ENCODE assay signal across 8 cellular contexts in genomic region chr10:88386878-88387773, GRCh38.
A peak's percentile ranks its signal among the peaks of the same experiment; 100 is the strongest.
DNase-seq lines count a peak whose midpoint lies in the region; FAIRE-seq and TF ChIP-seq lines count a peak whose summit lies in the region.

No MANE protein-coding gene starts in this region.

- no peaks in the 10 kb centered on the region for H3K4me1 Mint-ChIP-seq in chondrocyte (ENCODE audit: low read depth)

- peaks cover 7% of the 10 kb centered on the region for H3K9me3 Mint-ChIP-seq in chondrocyte (ENCODE audit: low read depth)

- H3K27ac ChIP-seq in caudate nucleus (ENCODE audit: low read depth, low read length) (peak overlapping the region; percentile 80), kidney (ENCODE audit: low read depth in 2 of 2, low read length in 2 of 2) (peak overlapping the region; percentile 85 to 93)

- H3K36me3 ChIP-seq in H7 (replicated peaks; ENCODE audit: control insufficient read depth, insufficient read depth, low read length) (no peaks in the 10 kb centered on the region), kidney (ENCODE audit: control insufficient read depth in 1 of 2, insufficient read depth in 2 of 2, low read length in 2 of 2) (no peaks in the 10 kb centered on the region)

- TF ChIP-seq CTCF in kidney (IDR thresholded peaks at IDR 0.05; ENCODE audit: borderline replicate concordance, extremely low read depth, insufficient read depth) (no peak), chondrocyte (IDR thresholded peaks at IDR 0.05) (no peak)

- in situ Hi-C loops in G401 (cut with HindIII; ENCODE audit: low sequenced_read_pairs) = no loop called here

- H3K4me3 ChIP-seq in H7 (ENCODE audit: insufficient read depth, low read depth, low read length) (no peak overlapping the region), kidney (ENCODE audit: low read length in 2 of 2) (peak overlapping the region; percentile 57 to 62)

- H3K9ac ChIP-seq in kidney (ENCODE audit: low read length in 2 of 2) = peak overlapping the region in 1 of 2 donors; percentile 68

- no peaks in the 10 kb centered on the region for H3K27me3 ChIP-seq in H7 (ENCODE audit: control insufficient read depth, insufficient read depth, low read length)

- no peaks in the 10 kb centered on the region for H3K27me3 Mint-ChIP-seq in chondrocyte (ENCODE audit: low read depth)

- no peak overlapping the region for H3K4me3 Mint-ChIP-seq in chondrocyte (ENCODE audit: unreplicated experiment)

- peak; percentile 94 for FAIRE-seq in kidney (lab: Jason Lieb, UNC)

- H3K36me3 Mint-ChIP-seq in chondrocyte (ENCODE audit: low read depth) = peaks cover 1% of the 10 kb centered on the region

- peaks cover 17 to 41% of the 10 kb centered on the region in 2 donors for H3K4me1 ChIP-seq in kidney (ENCODE audit: control insufficient read depth in 1 of 2, insufficient read depth in 1 of 2, low read depth in 1 of 2, low read length in 2 of 2)

- DNase-seq in G401 (ENCODE audit: low spot score) (peak; percentile 99), H7 (peak; percentile 33), NCI-H226 (peak; percentile 45), caudate nucleus (lab: John Stamatoyannopoulos, UW) (peak in 40 of 61 donors; percentile 2 to 97 (median 37)), kidney (no peak), superior temporal gyrus (ENCODE audit: extremely low spot score) (peak; percentile 86), NCI-H2081 treated with DMSO at 0.1 percent for 48 hours (lab: John Stamatoyannopoulos, UW) (no peak), chondrocyte (ENCODE audit: low spot score) (no peak)

- H3K9me3 ChIP-seq in kidney (ENCODE audit: control insufficient read depth in 1 of 2, low read length in 2 of 2) = no peaks in the 10 kb centered on the region

- no peak overlapping the region for H3K27ac Mint-ChIP-seq in chondrocyte (ENCODE audit: unreplicated experiment)

- intact Hi-C loops in kidney (cut with DNase I) = no loop called here

Comparison
In these comparisons a context has a peak if more than half of its experiments do, and no peak if none do; other contexts are left out.
1. DNase-seq: peak in G401 (single experiment), H7 (single experiment), NCI-H226 (single experiment), caudate nucleus (40 of 61) and superior temporal gyrus (single experiment); none in kidney (single experiment), NCI-H2081 treated with DMSO at 0.1 percent for 48 hours (single experiment) and chondrocyte (single experiment).